8 cellular contexts compared by ENCODE assay signal in genomic region chr17:50560931-50561750, GRCh38. TPM values are rescaled to one million over a fixed set of nuclear protein-coding genes. Genes with fewer than 3 reads are reported as not detected.
DNase-seq lines count a peak whose midpoint lies in the region; ATAC-seq, FAIRE-seq and TF ChIP-seq lines count a peak whose summit lies in the region.

No MANE protein-coding gene starts in this region.

- FAIRE-seq in H54 (lab: Jason Lieb, UNC): no peak

- no peak for DNase-seq in AG09309 (ENCODE audit: low read depth)
- peak in 1 of 2 donors; percentile 36 for DNase-seq in activated T-cell treated with anti-CD3 and anti-CD28 coated beads, Interleukin-2, amount 50 U/mL, for 72 hours
- DNase-seq in mesenchymal stem cell: no peak
- no peak for DNase-seq in osteocyte (ENCODE audit: extremely low spot score, unreplicated experiment)
- no peak for DNase-seq in NK-92 (lab: John Stamatoyannopoulos, UW; ENCODE audit: unreplicated experiment)
- no peak for DNase-seq in H54 (ENCODE audit: insufficient read length, low spot score)

- H3K23ac ChIP-seq in mesenchymal stem cell (ENCODE audit: low read length in 2 of 2): no peak overlapping the region

- peak overlapping the region; percentile 45 to 83 for H3K4me3 Mint-ChIP-seq in activated T-cell treated with anti-CD3 and anti-CD28 coated beads, Interleukin-2, amount 50 U/mL, for 72 hours
- no peak overlapping the region for H3K4me3 Mint-ChIP-seq in osteocyte (ENCODE audit: unreplicated experiment)

- H3K36me3 Mint-ChIP-seq in activated T-cell treated with anti-CD3 and anti-CD28 coated beads, Interleukin-2, amount 50 U/mL, for 72 hours (ENCODE audit: insufficient read depth in 2 of 2): no peaks in the 10 kb centered on the region
- peaks cover 3% of the 10 kb centered on the region for H3K36me3 Mint-ChIP-seq in osteocyte (ENCODE audit: unreplicated experiment)

- H3K9me3 ChIP-seq in mesenchymal stem cell (ENCODE audit: control insufficient read depth, low read length): no peaks in the 10 kb centered on the region

- H3K4me3 ChIP-seq in AG09309 (ENCODE audit: control insufficient read depth, low read depth, low read length) (peak overlapping the region; percentile 40), mesenchymal stem cell (ENCODE audit: insufficient read depth in 1 of 2, low read depth in 1 of 2, low read length in 2 of 2) (peak overlapping the region; percentile 65 to 69)

- H3K27me3 ChIP-seq in mesenchymal stem cell (ENCODE audit: control insufficient read depth in 1 of 2, insufficient read depth in 1 of 2, low read length in 2 of 2): peaks cover 33 to 73% of the 10 kb centered on the region in 2 experiments

- peaks cover 33% of the 10 kb centered on the region for H3K4me1 ChIP-seq in mesenchymal stem cell (ENCODE audit: control insufficient read depth, insufficient read depth, low read depth, low read length)

- no peaks in the 10 kb centered on the region for H3K79me1 ChIP-seq in mesenchymal stem cell (replicated peaks; ENCODE audit: low read length, poor library complexity, severe bottlenecking)

- no peak overlapping the region for H2AFZ ChIP-seq in mesenchymal stem cell (ENCODE audit: low read depth, low read length)

- H3K27me3 Mint-ChIP-seq in activated T-cell treated with anti-CD3 and anti-CD28 coated beads, Interleukin-2, amount 50 U/mL, for 72 hours (ENCODE audit: low read depth): peaks cover 53% of the 10 kb centered on the region
- H3K27me3 Mint-ChIP-seq in osteocyte (ENCODE audit: unreplicated experiment): peaks cover 56% of the 10 kb centered on the region

- peak overlapping the region; percentile 49 for H3K9ac ChIP-seq in mesenchymal stem cell (ENCODE audit: low read length)

- no peak overlapping the region for H4K91ac ChIP-seq in mesenchymal stem cell (ENCODE audit: low read length)

- TF ChIP-seq POLR2A in H54 (IDR thresholded peaks at IDR 0.05; ENCODE audit: low read depth, low read length): no peak

- H3K4me1 Mint-ChIP-seq in activated T-cell treated with anti-CD3 and anti-CD28 coated beads, Interleukin-2, amount 50 U/mL, for 72 hours (ENCODE audit: low read depth): peaks cover 22% of the 10 kb centered on the region
- H3K4me1 Mint-ChIP-seq in osteocyte (ENCODE audit: unreplicated experiment): peaks cover 31% of the 10 kb centered on the region

- no peak overlapping the region for H3K18ac ChIP-seq in mesenchymal stem cell (ENCODE audit: low read depth in 1 of 2, low read length in 2 of 2)

- no peak for TF ChIP-seq CTCF in AG09309 (IDR thresholded peaks at IDR 0.05; ENCODE audit: control insufficient read depth, insufficient read depth, low read depth, low read length, missing control alignments)
- TF ChIP-seq CTCF in osteocyte (IDR thresholded peaks at IDR 0.05): no peak

- H3K27ac Mint-ChIP-seq in activated T-cell treated with anti-CD3 and anti-CD28 coated beads, Interleukin-2, amount 50 U/mL, for 72 hours: no peak overlapping the region
- no peak overlapping the region for H3K27ac Mint-ChIP-seq in osteocyte (ENCODE audit: unreplicated experiment)

- H4K8ac ChIP-seq in mesenchymal stem cell (ENCODE audit: low read length): no peak overlapping the region

- H3K9me3 Mint-ChIP-seq in activated T-cell treated with anti-CD3 and anti-CD28 coated beads, Interleukin-2, amount 50 U/mL, for 72 hours: no peaks in the 10 kb centered on the region
- no peaks in the 10 kb centered on the region for H3K9me3 Mint-ChIP-seq in osteocyte (ENCODE audit: unreplicated experiment)

- peak overlapping the region; percentile 76 for H3K4me2 ChIP-seq in mesenchymal stem cell (ENCODE audit: low read length, poor library complexity, severe bottlenecking)

- H2BK15ac ChIP-seq in mesenchymal stem cell (ENCODE audit: low read depth, poor library complexity, severe bottlenecking): no peak overlapping the region

- H3K4ac ChIP-seq in mesenchymal stem cell (ENCODE audit: low read depth in 1 of 2, low read length in 2 of 2): no peak overlapping the region

- H2BK12ac ChIP-seq in mesenchymal stem cell (ENCODE audit: low read length in 2 of 2): no peak overlapping the region

- no peak overlapping the region for H2BK5ac ChIP-seq in mesenchymal stem cell (ENCODE audit: low read depth, low read length, poor library complexity, severe bottlenecking)

- WGBS in mesenchymal stem cell: 1% methylated on average over 44 of the region's 89 CpGs

- ATAC-seq in GM19468 (IDR thresholded peaks at IDR 0.05; ENCODE audit: extremely low read depth, unreplicated experiment) (peak; percentile 2), GM21447 (IDR thresholded peaks at IDR 0.05; ENCODE audit: unreplicated experiment) (no peak)
- ATAC-seq in activated T-cell treated with anti-CD3 and anti-CD28 coated beads, Interleukin-2, amount 50 U/mL, for 72 hours (replicated peaks in 1 of 2): peak; percentile 4 to 22

- no peak overlapping the region for H3K14ac ChIP-seq in mesenchymal stem cell (ENCODE audit: low read length in 2 of 2)

- no peak overlapping the region for H2AK5ac ChIP-seq in mesenchymal stem cell (ENCODE audit: low read length, severe bottlenecking)

- H3K27ac ChIP-seq in mesenchymal stem cell (ENCODE audit: low read length, poor library complexity, severe bottlenecking): no peak overlapping the region

- no peak overlapping the region for H2BK120ac ChIP-seq in mesenchymal stem cell (ENCODE audit: low read depth, low read length)

- H3K36me3 ChIP-seq in mesenchymal stem cell (ENCODE audit: control insufficient read depth in 1 of 2, insufficient read depth in 2 of 2, low read depth in 1 of 2, low read length in 2 of 2): peaks cover 3 to 11% of the 10 kb centered on the region in 2 experiments

RNA-seq across cellular contexts. Expression of gene CACNA1G, which starts 0.6 kb away (rescaled TPM):
- total RNA-seq in activated T-cell treated with anti-CD3 and anti-CD28 coated beads, Interleukin-2, amount 50 U/mL, for 72 hours: under 1 TPM; 0.07 to 0.14 TPM
- polyA plus RNA-seq in mesenchymal stem cell (2013, experiment 1 of 2): 0.01 TPM
- 0.01 TPM for polyA plus RNA-seq in mesenchymal stem cell (2013, experiment 2 of 2)
- 0.10 and 0.11 TPM in 2 replicates for total RNA-seq in osteocyte

RNA-seq across cellular contexts. Expression of gene SPATA20, which starts 14.2 kb away (rescaled TPM):
- 10 to 100 TPM; 25.0 to 51.3 TPM for total RNA-seq in activated T-cell treated with anti-CD3 and anti-CD28 coated beads, Interleukin-2, amount 50 U/mL, for 72 hours
- 36.6 TPM for polyA plus RNA-seq in mesenchymal stem cell (2013, experiment 1 of 2)
- 37.2 TPM for polyA plus RNA-seq in mesenchymal stem cell (2013, experiment 2 of 2)
- 55.0 and 58.1 TPM in 2 replicates for total RNA-seq in osteocyte

RNA-seq across cellular contexts. Expression of gene EPN3, which starts 28.6 kb away (rescaled TPM):
- not detected for total RNA-seq in activated T-cell treated with anti-CD3 and anti-CD28 coated beads, Interleukin-2, amount 50 U/mL, for 72 hours
- polyA plus RNA-seq in mesenchymal stem cell (2013, experiment 1 of 2): 0.01 TPM
- polyA plus RNA-seq in mesenchymal stem cell (2013, experiment 2 of 2): not detected
- not detected in 2 replicates for total RNA-seq in osteocyte

RNA-seq across cellular contexts. Expression of gene MYCBPAP, which starts 52.9 kb away (rescaled TPM):
- 10 to 100 TPM in 1 of 2 donors, 1 to 10 TPM in 1; 8.9 to 24.3 TPM for total RNA-seq in activated T-cell treated with anti-CD3 and anti-CD28 coated beads, Interleukin-2, amount 50 U/mL, for 72 hours
- 0.23 TPM for polyA plus RNA-seq in mesenchymal stem cell (2013, experiment 1 of 2)
- 0.03 TPM for polyA plus RNA-seq in mesenchymal stem cell (2013, experiment 2 of 2)
- 0.46 and 0.81 TPM in 2 replicates for total RNA-seq in osteocyte
